Comparison of ENCODE assay signal across 8 cellular contexts in the genomic region with DNA sequence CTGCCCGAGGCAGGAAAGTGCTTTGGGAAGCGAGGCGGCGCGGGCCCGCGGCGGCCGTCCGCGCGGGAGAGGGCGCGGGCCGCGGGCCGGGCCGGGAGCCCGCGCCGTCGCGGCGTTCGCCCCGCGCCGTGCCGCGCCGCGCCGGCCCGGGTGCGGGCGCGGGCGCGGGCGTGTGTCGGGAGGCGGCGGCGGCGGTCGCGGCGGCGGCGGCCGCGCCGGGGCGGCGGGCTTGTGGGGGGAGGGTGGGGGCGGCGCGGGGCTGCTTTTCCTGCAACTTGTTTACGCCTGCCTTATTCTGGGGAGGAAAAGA. TPM values are rescaled to one million over a fixed set of nuclear protein-coding genes. Genes with fewer than 3 reads are reported as not detected.
DNase-seq lines count a peak whose midpoint lies in the region; FAIRE-seq and TF ChIP-seq lines count a peak whose summit lies in the region.

No MANE protein-coding gene starts in this region.

- H3K4me3 ChIP-seq in keratinocyte (ENCODE audit: control insufficient read depth in 2 of 3, extremely low read depth in 1 of 3, insufficient read depth in 2 of 3, low read depth in 1 of 3, low read length in 3 of 3) (peak overlapping the region; percentile 79 to 84 (median 82)), thyroid gland (replicated peaks in 1 of 3) (peak overlapping the region; percentile 38 to 71 (median 69))

- H3K9ac ChIP-seq in keratinocyte (ENCODE audit: control insufficient read depth, extremely low read depth, insufficient read depth, low read length) = peak overlapping the region; percentile 85

- dilution Hi-C loops in keratinocyte (cut with MboI; ENCODE audit: extremely low pct_ligation_motif_present, low sequenced_read_pairs) = no loop called here

- intact Hi-C loops in thyroid gland (cut with DNase I) = no loop called here

- no peaks in the 10 kb centered on the region for H3K9me1 ChIP-seq in keratinocyte (ENCODE audit: control insufficient read depth, extremely low read depth, insufficient read depth, low read length)

- no peak for TF ChIP-seq POLR2A in thyroid gland (IDR thresholded peaks at IDR 0.05)

- WGBS in thyroid gland, 2 donors = 0% methylated on average over 2 to 9 of the region's 59 CpGs

- no peaks in the 10 kb centered on the region for H3K27me3 Mint-ChIP-seq in activated naive CD8-positive, alpha-beta T cell treated with anti-CD3 and anti-CD28 coated beads for 36 hours

- no peaks in the 10 kb centered on the region for H4K20me1 ChIP-seq in keratinocyte (ENCODE audit: control insufficient read depth, extremely low read depth, insufficient read depth, low read length)

- TF ChIP-seq CTCF in keratinocyte (optimal IDR thresholded peaks at IDR 0.05 in 1 of 3, IDR thresholded peaks at IDR 0.05 in 1 of 3, conservative IDR thresholded peaks at IDR 0.05 in 1 of 3; ENCODE audit: extremely low read depth in 1 of 3, insufficient read depth in 2 of 3, low read length in 3 of 3) (no peak), thyroid gland (IDR thresholded peaks at IDR 0.05) (no peak)

- H3K27ac Mint-ChIP-seq in activated naive CD8-positive, alpha-beta T cell treated with anti-CD3 and anti-CD28 coated beads for 36 hours = peak overlapping the region; percentile 88

- H2AFZ ChIP-seq in keratinocyte (ENCODE audit: control insufficient read depth, low read length) = no peak overlapping the region

- H3K27me3 ChIP-seq in keratinocyte (ENCODE audit: control insufficient read depth, extremely low read depth, insufficient read depth, low read length) = no peaks in the 10 kb centered on the region
- H3K27me3 ChIP-seq in thyroid gland = no peaks in the 10 kb centered on the region

- H3K27ac ChIP-seq in keratinocyte (ENCODE audit: control insufficient read depth, insufficient read depth, low read length) = peak overlapping the region; percentile 63
- peak overlapping the region in 2 of 3 donors; percentile 76 to 91 for H3K27ac ChIP-seq in thyroid gland

- no peaks in the 10 kb centered on the region for H3K9me3 Mint-ChIP-seq in activated naive CD8-positive, alpha-beta T cell treated with anti-CD3 and anti-CD28 coated beads for 36 hours

- H3K79me2 ChIP-seq in keratinocyte (ENCODE audit: control insufficient read depth, insufficient read depth, low read length) = peaks cover 23% of the 10 kb centered on the region

- peaks cover 9% of the 10 kb centered on the region for H3K4me1 ChIP-seq in keratinocyte (ENCODE audit: control insufficient read depth, extremely low read depth, insufficient read depth, low read length)
- peaks cover 4% of the 10 kb centered on the region in 2 donors for H3K4me1 ChIP-seq in thyroid gland

- H3K36me3 ChIP-seq in keratinocyte (ENCODE audit: control insufficient read depth in 2 of 2, extremely low read depth in 1 of 2, insufficient read depth in 2 of 2, low read length in 2 of 2) = no peaks in the 10 kb centered on the region
- no peaks in the 10 kb centered on the region for H3K36me3 ChIP-seq in thyroid gland

- DNase-seq in activated CD4-positive, alpha-beta T cell treated with anti-CD3 and anti-CD28 coated beads, Interleukin-2, amount 50 U/mL, for 1 hour = peak; percentile 6
- no peak for DNase-seq in activated CD4-positive, alpha-beta T cell treated with anti-CD3 and anti-CD28 coated beads, Interleukin-2, amount 50 U/mL, for 4 hours
- DNase-seq in activated naive CD8-positive, alpha-beta T cell treated with anti-CD3 and anti-CD28 coated beads for 36 hours = peak; percentile 6
- no peak for DNase-seq in keratinocyte (ENCODE audit: low read depth, low spot score)
- no peak for DNase-seq in thyroid gland
- no peak for DNase-seq in HK-2 (ENCODE audit: unreplicated experiment)
- no peak for DNase-seq in DMS53 treated with DMSO at 0.1 percent for 48 hours (lab: John Stamatoyannopoulos, UW; ENCODE audit: unreplicated experiment)
- DNase-seq in RKO (ENCODE audit: low spot score) = no peak

- H3K4me1 Mint-ChIP-seq in activated naive CD8-positive, alpha-beta T cell treated with anti-CD3 and anti-CD28 coated beads for 36 hours = peaks cover 42% of the 10 kb centered on the region

- H3K9me3 ChIP-seq in keratinocyte (ENCODE audit: control insufficient read depth, low read depth, low read length) (no peaks in the 10 kb centered on the region), thyroid gland (no peaks in the 10 kb centered on the region)

- no peak overlapping the region for H3K4me2 ChIP-seq in keratinocyte (ENCODE audit: control insufficient read depth, extremely low read depth, insufficient read depth, low read depth, low read length)

- H3K4me3 Mint-ChIP-seq in activated naive CD8-positive, alpha-beta T cell treated with anti-CD3 and anti-CD28 coated beads for 36 hours = peak overlapping the region; percentile 85

- H3K36me3 Mint-ChIP-seq in activated naive CD8-positive, alpha-beta T cell treated with anti-CD3 and anti-CD28 coated beads for 36 hours = peaks cover 14% of the 10 kb centered on the region

- FAIRE-seq in keratinocyte (lab: Jason Lieb, UNC) = no peak

RNA-seq across cellular contexts. Expression of a gene that starts 1.4 kb away (rescaled TPM):
- 10 to 100 TPM; 11.1 to 12.9 TPM for total RNA-seq in activated naive CD8-positive, alpha-beta T cell treated with anti-CD3 and anti-CD28 coated beads for 36 hours
- polyA plus RNA-seq in keratinocyte = 13.0 to 16.6 TPM (median 13.0 TPM) in 3 replicates
- 18.0 TPM for polyA plus RNA-seq in keratinocyte (2011; ENCODE audit: low read depth)
- polyA plus RNA-seq in keratinocyte (2011; cell fraction: cytosol; rRNA removed) = 9.9 and 14.1 TPM in 2 replicates
- 21.8 and 34.0 TPM in 2 replicates for polyA plus RNA-seq in keratinocyte (2011; cell fraction: nucleus; rRNA removed)
- polyA plus RNA-seq in keratinocyte (2012; ENCODE audit: low replicate concordance) = 5.6 and 13.4 TPM in 2 replicates
- polyA minus RNA-seq in keratinocyte = 6.6 to 16.2 TPM (median 10.0 TPM) in 3 replicates
- polyA minus RNA-seq in keratinocyte (2011; cell fraction: cytosol; rRNA and poly(A)+ RNA removed) = 4.4 TPM
- polyA minus RNA-seq in keratinocyte (2011; cell fraction: nucleus; rRNA and poly(A)+ RNA removed) = 14.9 and 22.6 TPM in 2 replicates
- 10 to 100 TPM in 3 of 4 donors, 1 to 10 TPM in 1; 8.1 to 18.1 (median 14.2) TPM for total RNA-seq in thyroid gland

Comparison
In these comparisons a context has a peak if more than half of its experiments do, and no peak if none do; other contexts are left out.
1. DNase-seq: peak in activated CD4-positive, alpha-beta T cell treated with anti-CD3 and anti-CD28 coated beads, Interleukin-2, amount 50 U/mL, for 1 hour (single experiment) and activated naive CD8-positive, alpha-beta T cell treated with anti-CD3 and anti-CD28 coated beads for 36 hours (single experiment); none in activated CD4-positive, alpha-beta T cell treated with anti-CD3 and anti-CD28 coated beads, Interleukin-2, amount 50 U/mL, for 4 hours (0 of 2), keratinocyte (single experiment), thyroid gland (0 of 2), HK-2 (single experiment), DMS53 treated with DMSO at 0.1 percent for 48 hours (single experiment) and RKO (single experiment).